In the genomic region with DNA sequence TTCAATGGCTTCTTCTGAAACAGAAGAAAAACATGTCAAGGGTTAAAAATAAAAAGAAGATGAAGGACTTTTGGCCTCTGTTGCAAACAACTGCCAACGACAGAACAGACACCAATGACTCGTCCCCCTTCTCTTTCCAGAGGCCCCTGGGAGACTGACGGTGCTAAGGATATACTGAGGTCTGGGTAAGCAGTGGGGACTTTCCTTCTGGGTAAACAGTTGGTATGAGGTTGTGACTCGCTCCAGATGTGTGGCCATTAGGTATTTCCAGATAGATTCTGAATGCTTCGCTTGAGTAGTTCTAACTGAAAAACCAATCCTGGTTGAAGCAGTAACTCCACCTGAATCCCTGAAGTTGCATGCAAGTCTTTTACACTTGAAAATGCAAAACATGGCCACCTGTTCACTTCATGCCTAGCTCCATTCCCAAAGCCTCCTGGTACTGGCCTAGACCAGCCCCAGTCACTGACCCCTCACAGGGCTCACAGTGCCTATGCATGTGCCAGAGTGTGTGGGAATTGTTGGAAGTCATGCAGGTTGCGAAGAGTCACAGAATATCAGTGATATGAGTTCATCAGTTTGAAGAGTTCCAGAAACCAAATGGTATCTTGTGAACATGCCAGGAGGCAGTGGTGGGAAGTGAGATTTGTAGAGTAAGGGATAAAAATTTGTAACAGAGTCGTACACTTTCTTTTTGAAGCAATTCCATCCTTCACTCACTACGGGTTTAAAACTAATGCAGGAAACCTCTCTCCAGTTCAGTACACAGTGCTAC, we compare ENCODE assay signal across 24 cellular contexts.
DNase-seq lines count a peak whose midpoint lies in the region; ATAC-seq and TF ChIP-seq lines count a peak whose summit lies in the region.
"Had no signal": no experiment of that assay in that cellular context is flagged by ENCODE, and none has a peak within 500 bp of the region (broad histone marks: within the 10 kb centered on the region; RNA-seq: fewer than 3 reads in every experiment).

No MANE protein-coding gene starts in this region.

- no peak overlapping the region for H3K4me3 ChIP-seq in tibial artery
- H3K4me3 ChIP-seq: coronary artery, suprapubic skin had no signal

- no peaks in the 10 kb centered on the region for H3K36me3 Mint-ChIP-seq in activated naive CD4-positive, alpha-beta T cell treated with anti-CD3 and anti-CD28 coated beads for 36 hours (ENCODE audit: low read depth)
- H3K36me3 Mint-ChIP-seq in activated T-helper 17 cell treated with anti-CD3 and anti-CD28 coated beads, Interleukin-2, amount 50 U/mL, for 72 hours (ENCODE audit: low read depth) = no peaks in the 10 kb centered on the region
- H3K36me3 Mint-ChIP-seq: activated naive CD4-positive, alpha-beta T cell treated with anti-CD3 and anti-CD28 coated beads, Interleukin-2, amount 50 U/mL, for 24 hours; CD4-positive, CD25-positive, alpha-beta regulatory T cell had no signal

- no peaks in the 10 kb centered on the region for H3K9me3 Mint-ChIP-seq in activated naive CD4-positive, alpha-beta T cell treated with anti-CD3 and anti-CD28 coated beads for 36 hours
- H3K9me3 Mint-ChIP-seq in activated T-helper 17 cell treated with anti-CD3 and anti-CD28 coated beads, Interleukin-2, amount 50 U/mL, for 72 hours = no peaks in the 10 kb centered on the region
- H3K9me3 Mint-ChIP-seq: activated naive CD4-positive, alpha-beta T cell treated with anti-CD3 and anti-CD28 coated beads, Interleukin-2, amount 50 U/mL, for 24 hours; brain; CD4-positive, CD25-positive, alpha-beta regulatory T cell; HFFc6 had no signal

- peaks cover 0 to 12% (median 11%) of the 10 kb centered on the region in 3 donors for H3K36me3 ChIP-seq in tibial artery

- H3K4me1 Mint-ChIP-seq in activated naive CD4-positive, alpha-beta T cell treated with anti-CD3 and anti-CD28 coated beads for 36 hours (ENCODE audit: low read depth) = no peaks in the 10 kb centered on the region
- no peaks in the 10 kb centered on the region for H3K4me1 Mint-ChIP-seq in activated T-helper 17 cell treated with anti-CD3 and anti-CD28 coated beads, Interleukin-2, amount 50 U/mL, for 72 hours
- H3K4me1 Mint-ChIP-seq: activated naive CD4-positive, alpha-beta T cell treated with anti-CD3 and anti-CD28 coated beads, Interleukin-2, amount 50 U/mL, for 24 hours had no signal

- peak; percentile 8 for DNase-seq in activated naive CD4-positive, alpha-beta T cell treated with anti-CD3 and anti-CD28 coated beads for 36 hours
- no peak for DNase-seq in activated naive CD4-positive, alpha-beta T cell treated with anti-CD3 and anti-CD28 coated beads, Interleukin-2, amount 50 U/mL, for 16 hours
- DNase-seq in kidney glomerular epithelial cell (lab: John Stamatoyannopoulos, UW) (peak; percentile 17), tibial artery (no peak), NOMO-1 (lab: John Stamatoyannopoulos, UW; ENCODE audit: unreplicated experiment in 2 of 2) (no peak), 8988T (no peak)
- DNase-seq in activated naive CD4-positive, alpha-beta T cell (lab: John Stamatoyannopoulos, UW) = no peak
- DNase-seq: activated T-cell treated with anti-CD3 and anti-CD28 coated beads for 4 hours; CD4-positive, CD25-positive, alpha-beta regulatory T cell; foreskin melanocyte; HFFc6; KG1; midbrain; NCI-H1436; NCI-H2171; NCI-H526; SHP77 treated with DMSO at 0.1 percent for 48 hours; stimulated activated CD8-positive, alpha-beta memory T cell treated with anti-CD3 and anti-CD28 coated beads, Interleukin-4, amount 100 ng/mL, for 48 hours; T-helper 1 cell had no signal

- H3K9me3 ChIP-seq in tibial artery = no peaks in the 10 kb centered on the region
- H3K9me3 ChIP-seq: suprapubic skin had no signal

- no peaks in the 10 kb centered on the region for H3K27me3 Mint-ChIP-seq in activated naive CD4-positive, alpha-beta T cell treated with anti-CD3 and anti-CD28 coated beads for 36 hours (ENCODE audit: low read depth)
- H3K27me3 Mint-ChIP-seq in activated T-helper 17 cell treated with anti-CD3 and anti-CD28 coated beads, Interleukin-2, amount 50 U/mL, for 72 hours = no peaks in the 10 kb centered on the region
- H3K27me3 Mint-ChIP-seq: activated naive CD4-positive, alpha-beta T cell treated with anti-CD3 and anti-CD28 coated beads, Interleukin-2, amount 50 U/mL, for 24 hours; brain; CD4-positive, CD25-positive, alpha-beta regulatory T cell had no signal

- peaks cover 0 to 57% (median 26%) of the 10 kb centered on the region in 4 donors for H3K4me1 ChIP-seq in tibial artery

- H3K4me3 Mint-ChIP-seq in activated naive CD4-positive, alpha-beta T cell treated with anti-CD3 and anti-CD28 coated beads for 36 hours = no peak overlapping the region
- H3K4me3 Mint-ChIP-seq in activated T-helper 17 cell treated with anti-CD3 and anti-CD28 coated beads, Interleukin-2, amount 50 U/mL, for 72 hours = no peak overlapping the region
- H3K4me3 Mint-ChIP-seq: activated naive CD4-positive, alpha-beta T cell treated with anti-CD3 and anti-CD28 coated beads, Interleukin-2, amount 50 U/mL, for 24 hours; brain; CD4-positive, CD25-positive, alpha-beta regulatory T cell; HFFc6 had no signal

- peak overlapping the region; percentile 8 to 67 for H3K27ac ChIP-seq in tibial artery
- H3K27ac ChIP-seq: coronary artery, suprapubic skin had no signal

- ATAC-seq in activated T-helper 17 cell treated with anti-CD3 and anti-CD28 coated beads, Interleukin-2, amount 50 U/mL, for 72 hours (replicated peaks) = peak; percentile 37

- CTCF ChIA-PET in activated naive CD4-positive, alpha-beta T cell treated with anti-CD3 and anti-CD28 coated beads for 36 hours (lab: Charles Lee) = interaction anchor here (0.6 kb wide), 1 partner anchor 1040 kb away, joined by 4 read pairs; no protein-coding TSS in a partner anchor

- intact Hi-C loops in activated naive CD4-positive, alpha-beta T cell treated with anti-CD3 and anti-CD28 coated beads for 36 hours (cut with micrococcal nuclease) = loop anchor here (5.0 to 10.0 kb wide), 3 partner anchors 705 to 1127 kb away; no protein-coding TSS in a partner anchor
- intact Hi-C loops in tibial artery (cut with DNase I; ENCODE audit: low total_unique reads) = loop anchor here (5.0 to 10.0 kb wide), 2 partner anchors 345 to 932 kb away; no protein-coding TSS in a partner anchor

- H3K27me3 ChIP-seq in tibial artery = no peaks in the 10 kb centered on the region
- H3K27me3 ChIP-seq: suprapubic skin had no signal

- H3K27ac Mint-ChIP-seq in activated naive CD4-positive, alpha-beta T cell treated with anti-CD3 and anti-CD28 coated beads for 36 hours = no peak overlapping the region
- H3K27ac Mint-ChIP-seq in activated T-helper 17 cell treated with anti-CD3 and anti-CD28 coated beads, Interleukin-2, amount 50 U/mL, for 72 hours = no peak overlapping the region
- H3K27ac Mint-ChIP-seq: activated naive CD4-positive, alpha-beta T cell treated with anti-CD3 and anti-CD28 coated beads, Interleukin-2, amount 50 U/mL, for 24 hours; CD4-positive, CD25-positive, alpha-beta regulatory T cell; HFFc6 had no signal

- TF ChIP-seq CTCF in tibial artery (IDR thresholded peaks at IDR 0.05) = no peak

Comparison
In these comparisons a context has a peak if more than half of its experiments do, and no peak if none do; other contexts are left out.
1. DNase-seq: peak in activated naive CD4-positive, alpha-beta T cell treated with anti-CD3 and anti-CD28 coated beads for 36 hours (single experiment) and kidney glomerular epithelial cell (single experiment); none in activated naive CD4-positive, alpha-beta T cell treated with anti-CD3 and anti-CD28 coated beads, Interleukin-2, amount 50 U/mL, for 16 hours (single experiment), tibial artery (0 of 2), NOMO-1 (0 of 2), 8988T (single experiment) and activated naive CD4-positive, alpha-beta T cell (0 of 4).